8 cellular contexts compared by ENCODE assay signal in genomic region chr5:55936100-55936693, GRCh38. TPM values are rescaled to one million over a fixed set of nuclear protein-coding genes. Genes with fewer than 3 reads are reported as not detected.
A peak's percentile ranks its signal among the peaks of the same experiment; 100 is the strongest.
DNase-seq lines count a peak whose midpoint lies in the region; ATAC-seq and TF ChIP-seq lines count a peak whose summit lies in the region.

No MANE protein-coding gene starts in this region.

- ATAC-seq in GM19455 (IDR thresholded peaks at IDR 0.05; ENCODE audit: unreplicated experiment) (peak; percentile 66), aorta (ENCODE audit: low FRiP score) (peak; percentile 83)

- H3K9ac ChIP-seq in SU-DHL-6 (ENCODE audit: low read length): no peak overlapping the region

- intact Hi-C loops in aorta (cut with DNase I): loop anchor here (2.0 to 5.0 kb wide), 2 partner anchors 265 to 266 kb away; no protein-coding TSS in a partner anchor

- no peaks in the 10 kb centered on the region for H3K9me2 ChIP-seq in SU-DHL-6 (replicated peaks; ENCODE audit: insufficient read depth, low read length)

- H3K4me3 ChIP-seq in SU-DHL-6 (ENCODE audit: insufficient read depth, low read length, poor library complexity, severe bottlenecking): no peak overlapping the region
- no peak overlapping the region for H3K4me3 ChIP-seq in cardiac muscle cell
- no peak overlapping the region for H3K4me3 ChIP-seq in aorta (ENCODE audit: low read length in 2 of 2)

- no peak overlapping the region for H2AFZ ChIP-seq in SU-DHL-6 (ENCODE audit: low read depth, low read length, severe bottlenecking)

- no peaks in the 10 kb centered on the region for H3K79me2 ChIP-seq in SU-DHL-6 (ENCODE audit: insufficient read depth, low read length)

- H3K4me3 Mint-ChIP-seq in activated naive CD8-positive, alpha-beta T cell treated with anti-CD3 and anti-CD28 coated beads for 36 hours: no peak overlapping the region

- H3K27ac ChIP-seq in SU-DHL-6 (ENCODE audit: low read depth, low read length): no peak overlapping the region
- H3K27ac ChIP-seq in cardiac muscle cell: no peak overlapping the region
- no peak overlapping the region for H3K27ac ChIP-seq in aorta (ENCODE audit: low read depth in 1 of 2, low read length in 2 of 2)

- no peaks in the 10 kb centered on the region for H3K27me3 ChIP-seq in SU-DHL-6 (ENCODE audit: low read length)
- H3K27me3 ChIP-seq in cardiac muscle cell: no peaks in the 10 kb centered on the region
- H3K27me3 ChIP-seq in aorta (ENCODE audit: control insufficient read depth in 1 of 2, insufficient read depth in 2 of 2, low read length in 1 of 2): no peaks in the 10 kb centered on the region

- no peaks in the 10 kb centered on the region for H3K9me3 ChIP-seq in SU-DHL-6 (ENCODE audit: insufficient read depth, low read length)
- no peaks in the 10 kb centered on the region for H3K9me3 ChIP-seq in cardiac muscle cell (ENCODE audit: low read depth)
- no peaks in the 10 kb centered on the region for H3K9me3 ChIP-seq in aorta (ENCODE audit: control insufficient read depth, low read length)

- DNase-seq in AML-193 (lab: John Stamatoyannopoulos, UW) (peak; percentile 56 to 60), NCI-H1048 (lab: John Stamatoyannopoulos, UW) (peak; percentile 51), cardiac muscle cell (ENCODE audit: low read depth in 1 of 2, low spot score in 1 of 2) (peak; percentile 86 to 90), pulmonary artery endothelial cell (ENCODE audit: low read depth, low spot score) (peak; percentile 57), aorta (peak; percentile 87 to 92)
- peak; percentile 71 for DNase-seq in activated naive CD8-positive, alpha-beta T cell treated with anti-CD3 and anti-CD28 coated beads for 36 hours

- H3K27ac Mint-ChIP-seq in activated naive CD8-positive, alpha-beta T cell treated with anti-CD3 and anti-CD28 coated beads for 36 hours: no peak overlapping the region

- peaks cover 8% of the 10 kb centered on the region for H3K36me3 Mint-ChIP-seq in activated naive CD8-positive, alpha-beta T cell treated with anti-CD3 and anti-CD28 coated beads for 36 hours

- H3K9me3 Mint-ChIP-seq in activated naive CD8-positive, alpha-beta T cell treated with anti-CD3 and anti-CD28 coated beads for 36 hours: no peaks in the 10 kb centered on the region

- no peaks in the 10 kb centered on the region for H3K27me3 Mint-ChIP-seq in activated naive CD8-positive, alpha-beta T cell treated with anti-CD3 and anti-CD28 coated beads for 36 hours

- no peaks in the 10 kb centered on the region for H4K20me1 ChIP-seq in SU-DHL-6 (ENCODE audit: low read depth, low read length)

- TF ChIP-seq CTCF in SU-DHL-6 (IDR thresholded peaks at IDR 0.05; ENCODE audit: insufficient read depth, low read length, poor library complexity, severe bottlenecking) (peak; percentile 88), cardiac muscle cell (IDR thresholded peaks at IDR 0.05; ENCODE audit: low read depth, low read length) (peak; percentile 93)

- H3F3A ChIP-seq in SU-DHL-6 (ENCODE audit: insufficient read depth): no peaks in the 10 kb centered on the region

- H3K4me1 ChIP-seq in cardiac muscle cell (ENCODE audit: low read depth): no peaks in the 10 kb centered on the region
- no peaks in the 10 kb centered on the region for H3K4me1 ChIP-seq in aorta (ENCODE audit: control insufficient read depth in 1 of 2, insufficient read depth in 2 of 2, low read length in 2 of 2)

- 27 to 29% methylated on average over 3 of the region's 3 CpGs for WGBS in aorta, 2 donors

- H3K36me3 ChIP-seq in SU-DHL-6 (ENCODE audit: low read length) (no peaks in the 10 kb centered on the region), cardiac muscle cell (peaks cover 27% of the 10 kb centered on the region), aorta (ENCODE audit: control insufficient read depth in 1 of 2, insufficient read depth in 2 of 2, low read length in 1 of 2) (peaks cover under 1 to 3% of the 10 kb centered on the region in 2 donors)

- H3K4me2 ChIP-seq in SU-DHL-6 (ENCODE audit: low read depth, low read length, poor library complexity, severe bottlenecking): no peak overlapping the region

- peaks cover 13% of the 10 kb centered on the region for H3K4me1 Mint-ChIP-seq in activated naive CD8-positive, alpha-beta T cell treated with anti-CD3 and anti-CD28 coated beads for 36 hours

RNA-seq across cellular contexts. Expression of gene IL6ST, which starts 58.6 kb away (rescaled TPM):
- total RNA-seq in activated naive CD8-positive, alpha-beta T cell treated with anti-CD3 and anti-CD28 coated beads for 36 hours: 10 to 100 TPM; 47.1 to 58.0 TPM
- total RNA-seq in cardiac muscle cell (47.2 and 55.5 TPM in 2 replicates), pulmonary artery endothelial cell (373 and 796 TPM in 2 replicates), aorta (100 to 1,000 TPM; 353 to 370 TPM)
- polyA plus RNA-seq in cardiac muscle cell (47.7 and 50.5 TPM in 2 replicates), aorta (10 to 100 TPM; 59.0 to 72.4 TPM)
